Comparison of ENCODE assay signal across 21 cellular contexts in genomic region chr17:6532441-6532885, GRCh38.
"Had no signal": no experiment of that assay in that cellular context is flagged by ENCODE, and none has a peak within 500 bp of the region (broad histone marks: within the 10 kb centered on the region; RNA-seq: fewer than 3 reads in every experiment).

No MANE protein-coding gene starts in this region.

- H3K36me3 ChIP-seq: upper lobe of right lung, vagina had no signal

- H3K4me1 ChIP-seq: esophagus squamous epithelium, left lung, parathyroid adenoma, psoas muscle, tibial artery, upper lobe of right lung, vagina had no signal

- ATAC-seq: left lung; naive thymus-derived CD4-positive, alpha-beta T cell; upper lobe of right lung had no signal

- H3K4me3 ChIP-seq: dorsolateral prefrontal cortex, esophagus squamous epithelium, left lung, lung, psoas muscle, smooth muscle cell, tibial artery, upper lobe of right lung, vagina had no signal

- H3K27ac ChIP-seq: epithelial cell of prostate, esophagus squamous epithelium, left lung, parathyroid adenoma, psoas muscle, tibial artery, upper lobe of right lung, vagina had no signal

- H3K4me2 ChIP-seq: smooth muscle cell had no signal

- H3K9me3 ChIP-seq: esophagus squamous epithelium, left lung, psoas muscle, tibial artery, upper lobe of right lung, vagina had no signal

- H3K27me3 ChIP-seq: dorsolateral prefrontal cortex, esophagus squamous epithelium, left lung, tibial artery, upper lobe of right lung, vagina had no signal

- DNase-seq: cortex of kidney; effector memory CD4-positive, alpha-beta T cell; esophagus squamous epithelium; foreskin melanocyte; islet precursor cell; left lung; mesenchymal stem cell; naive thymus-derived CD4-positive, alpha-beta T cell; nephron progenitor cell; psoas muscle; retina; stimulated activated CD4-positive, alpha-beta T cell treated with anti-CD3 and anti-CD28 coated beads, Interleukin-2, amount 100 ng/mL, for 48 hours; stimulated activated naive CD4-positive, alpha-beta T cell treated with Interleukin-2 at 50 U/mL for 16 hours; upper lobe of right lung had no signal
